25 cellular contexts compared by ENCODE assay signal in genomic region chr19:36672368-36672767, GRCh38.
"Had no signal": no experiment of that assay in that cellular context is flagged by ENCODE, and none has a peak within 500 bp of the region (broad histone marks: within the 10 kb centered on the region; RNA-seq: fewer than 3 reads in every experiment).

No MANE protein-coding gene starts in this region.

- DNase-seq: hypothalamus; immature natural killer cell; kidney; mesendoderm; naive B cell; natural killer cell; nephron progenitor cell; occipital lobe; psoas muscle; stimulated activated CD4-positive, alpha-beta T cell treated with anti-CD3 and anti-CD28 coated beads, Interleukin-12 subunit alpha, Interleukin-12 subunit beta, amount 100 ng/mL, for 4 hours; stimulated activated CD4-positive, alpha-beta T cell treated with anti-CD3 and anti-CD28 coated beads, Interleukin-15, amount 100 ng/mL, for 24 hours; stimulated activated CD4-positive, alpha-beta T cell treated with anti-CD3 and anti-CD28 coated beads, Interleukin-2, amount 100 ng/mL, for 24 hours; stimulated activated CD4-positive, alpha-beta T cell treated with anti-CD3 and anti-CD28 coated beads, Interleukin-4, amount 100 ng/mL, for 1 hour; stimulated activated naive B cell treated with anti-CD40 and anti-IgM and Interleukin-4, amounts not matched to agents 10 μg/mL and 1 μg/mL and 100 μg/mL, for 72 hours; stimulated activated naive CD8-positive, alpha-beta T cell treated with anti-CD3 and anti-CD28 coated beads, Interleukin-15, Interleukin-2, amounts not matched to agents 100 U/mL and 50 U/mL, for 24 hours; stomach; upper lobe of left lung had no signal

- H3K4me1 ChIP-seq: parathyroid adenoma, psoas muscle had no signal

- H3K36me3 ChIP-seq: neutrophil had no signal

- H3K27me3 ChIP-seq: neural progenitor cell, neutrophil, stomach, tibial nerve, upper lobe of left lung, vagina had no signal

- ATAC-seq: natural killer cell; psoas muscle; sciatic nerve; stimulated activated naive B cell treated with anti-CD40 and anti-IgM and Interleukin-4, amounts not matched to agents 10 μg/mL and 1 μg/mL and 100 μg/mL, for 72 hours; stimulated activated naive CD8-positive, alpha-beta T cell treated with anti-CD3 and anti-CD28 coated beads, Interleukin-15, Interleukin-2, amounts not matched to agents 100 U/mL and 50 U/mL, for 24 hours had no signal

- H3K27ac ChIP-seq: neural progenitor cell, neutrophil, parathyroid adenoma, psoas muscle, skin epidermis, stomach, tibial nerve, upper lobe of left lung, vagina had no signal

- H3K4me3 ChIP-seq: lung, neural progenitor cell, psoas muscle, skin epidermis, stomach, tibial nerve, upper lobe of left lung, vagina had no signal
